Comparison of ENCODE assay signal across 1 cellular context in the genomic region with DNA sequence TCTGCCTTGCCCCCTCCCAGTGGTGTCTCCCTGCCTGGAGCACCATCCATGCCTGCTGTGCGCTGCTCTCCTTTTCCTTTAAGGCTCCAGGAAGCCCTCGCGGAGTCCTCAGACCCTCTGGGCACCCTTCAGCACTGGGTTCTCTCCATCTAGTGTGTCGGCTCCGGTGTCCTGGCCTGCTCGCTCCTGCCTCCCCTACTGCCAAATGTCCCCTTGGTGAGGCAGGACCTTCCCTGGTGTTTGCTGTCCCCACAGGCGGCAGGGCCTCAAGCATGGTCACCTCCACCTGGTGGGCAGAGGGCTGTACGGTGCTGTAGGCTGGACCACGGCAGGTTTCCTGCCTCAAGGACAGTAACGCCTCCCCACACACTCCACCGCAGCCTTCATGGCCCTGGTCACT.
TF ChIP-seq lines count a peak whose summit lies in the region.

No MANE protein-coding gene starts in this region.

TF ChIP-seq in HepG2, 621 proteins besides CTCF, POLR2A, EP300 and RAD21 (continued from another document):
- TF ChIP-seq, protein P1, sequence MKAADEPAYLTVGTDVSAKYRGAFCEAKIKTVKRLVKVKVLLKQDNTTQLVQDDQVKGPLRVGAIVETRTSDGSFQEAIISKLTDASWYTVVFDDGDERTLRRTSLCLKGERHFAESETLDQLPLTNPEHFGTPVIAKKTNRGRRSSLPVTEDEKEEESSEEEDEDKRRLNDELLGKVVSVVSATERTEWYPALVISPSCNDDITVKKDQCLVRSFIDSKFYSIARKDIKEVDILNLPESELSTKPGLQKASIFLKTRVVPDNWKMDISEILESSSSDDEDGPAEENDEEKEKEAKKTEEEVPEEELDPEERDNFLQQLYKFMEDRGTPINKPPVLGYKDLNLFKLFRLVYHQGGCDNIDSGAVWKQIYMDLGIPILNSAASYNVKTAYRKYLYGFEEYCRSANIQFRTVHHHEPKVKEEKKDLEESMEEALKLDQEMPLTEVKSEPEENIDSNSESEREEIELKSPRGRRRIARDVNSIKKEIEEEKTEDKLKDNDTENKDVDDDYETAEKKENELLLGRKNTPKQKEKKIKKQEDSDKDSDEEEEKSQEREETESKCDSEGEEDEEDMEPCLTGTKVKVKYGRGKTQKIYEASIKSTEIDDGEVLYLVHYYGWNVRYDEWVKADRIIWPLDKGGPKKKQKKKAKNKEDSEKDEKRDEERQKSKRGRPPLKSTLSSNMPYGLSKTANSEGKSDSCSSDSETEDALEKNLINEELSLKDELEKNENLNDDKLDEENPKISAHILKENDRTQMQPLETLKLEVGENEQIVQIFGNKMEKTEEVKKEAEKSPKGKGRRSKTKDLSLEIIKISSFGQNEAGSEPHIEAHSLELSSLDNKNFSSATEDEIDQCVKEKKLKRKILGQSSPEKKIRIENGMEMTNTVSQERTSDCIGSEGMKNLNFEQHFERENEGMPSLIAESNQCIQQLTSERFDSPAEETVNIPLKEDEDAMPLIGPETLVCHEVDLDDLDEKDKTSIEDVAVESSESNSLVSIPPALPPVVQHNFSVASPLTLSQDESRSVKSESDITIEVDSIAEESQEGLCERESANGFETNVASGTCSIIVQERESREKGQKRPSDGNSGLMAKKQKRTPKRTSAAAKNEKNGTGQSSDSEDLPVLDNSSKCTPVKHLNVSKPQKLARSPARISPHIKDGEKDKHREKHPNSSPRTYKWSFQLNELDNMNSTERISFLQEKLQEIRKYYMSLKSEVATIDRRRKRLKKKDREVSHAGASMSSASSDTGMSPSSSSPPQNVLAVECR (CRISPR knock-in tag; IDR thresholded peaks at IDR 0.05; ENCODE audit: borderline replicate concordance), result no peak
- TF ChIP-seq, protein P2, sequence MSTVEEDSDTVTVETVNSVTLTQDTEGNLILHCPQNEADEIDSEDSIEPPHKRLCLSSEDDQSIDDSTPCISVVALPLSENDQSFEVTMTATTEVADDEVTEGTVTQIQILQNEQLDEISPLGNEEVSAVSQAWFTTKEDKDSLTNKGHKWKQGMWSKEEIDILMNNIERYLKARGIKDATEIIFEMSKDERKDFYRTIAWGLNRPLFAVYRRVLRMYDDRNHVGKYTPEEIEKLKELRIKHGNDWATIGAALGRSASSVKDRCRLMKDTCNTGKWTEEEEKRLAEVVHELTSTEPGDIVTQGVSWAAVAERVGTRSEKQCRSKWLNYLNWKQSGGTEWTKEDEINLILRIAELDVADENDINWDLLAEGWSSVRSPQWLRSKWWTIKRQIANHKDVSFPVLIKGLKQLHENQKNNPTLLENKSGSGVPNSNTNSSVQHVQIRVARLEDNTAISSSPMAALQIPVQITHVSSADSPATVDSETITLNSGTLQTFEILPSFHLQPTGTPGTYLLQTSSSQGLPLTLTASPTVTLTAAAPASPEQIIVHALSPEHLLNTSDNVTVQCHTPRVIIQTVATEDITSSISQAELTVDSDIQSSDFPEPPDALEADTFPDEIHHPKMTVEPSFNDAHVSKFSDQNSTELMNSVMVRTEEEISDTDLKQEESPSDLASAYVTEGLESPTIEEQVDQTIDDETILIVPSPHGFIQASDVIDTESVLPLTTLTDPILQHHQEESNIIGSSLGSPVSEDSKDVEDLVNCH (CRISPR knock-in tag; IDR thresholded peaks at IDR 0.05), result no peak
- no peak for TF ChIP-seq REPIN1 (CRISPR knock-in tag; IDR thresholded peaks at IDR 0.05; ENCODE audit: borderline replicate concordance, low read depth)
- TF ChIP-seq FOXJ3 (CRISPR knock-in tag; IDR thresholded peaks at IDR 0.05; ENCODE audit: borderline replicate concordance), result no peak
- TF ChIP-seq, protein P3, sequence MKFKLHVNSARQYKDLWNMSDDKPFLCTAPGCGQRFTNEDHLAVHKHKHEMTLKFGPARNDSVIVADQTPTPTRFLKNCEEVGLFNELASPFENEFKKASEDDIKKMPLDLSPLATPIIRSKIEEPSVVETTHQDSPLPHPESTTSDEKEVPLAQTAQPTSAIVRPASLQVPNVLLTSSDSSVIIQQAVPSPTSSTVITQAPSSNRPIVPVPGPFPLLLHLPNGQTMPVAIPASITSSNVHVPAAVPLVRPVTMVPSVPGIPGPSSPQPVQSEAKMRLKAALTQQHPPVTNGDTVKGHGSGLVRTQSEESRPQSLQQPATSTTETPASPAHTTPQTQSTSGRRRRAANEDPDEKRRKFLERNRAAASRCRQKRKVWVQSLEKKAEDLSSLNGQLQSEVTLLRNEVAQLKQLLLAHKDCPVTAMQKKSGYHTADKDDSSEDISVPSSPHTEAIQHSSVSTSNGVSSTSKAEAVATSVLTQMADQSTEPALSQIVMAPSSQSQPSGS (CRISPR knock-in tag; IDR thresholded peaks at IDR 0.05), result no peak
- TF ChIP-seq ZNF33A (CRISPR knock-in tag; IDR thresholded peaks at IDR 0.05; ENCODE audit: borderline replicate concordance), result no peak
